23 cellular contexts compared by ENCODE assay signal in genomic region chr7:132232394-132232793, GRCh38.
"Had no signal": no experiment of that assay in that cellular context is flagged by ENCODE, and none has a peak within 500 bp of the region (broad histone marks: within the 10 kb centered on the region; RNA-seq: fewer than 3 reads in every experiment).

No MANE protein-coding gene starts in this region.

- H3K9me3 Mint-ChIP-seq: central memory CD8-positive, alpha-beta T cell had no signal

- H3K27ac ChIP-seq: dorsolateral prefrontal cortex, epithelial cell of prostate, esophagus squamous epithelium, hepatocyte, ovary, stomach, thoracic aorta, transverse colon had no signal

- H3K4me3 Mint-ChIP-seq: central memory CD8-positive, alpha-beta T cell; naive thymus-derived CD4-positive, alpha-beta T cell had no signal

- H3K36me3 Mint-ChIP-seq: naive thymus-derived CD4-positive, alpha-beta T cell had no signal

- ATAC-seq: left lobe of liver; naive thymus-derived CD4-positive, alpha-beta T cell had no signal

- DNase-seq: cortex of kidney; dorsolateral prefrontal cortex; effector memory CD4-positive, alpha-beta T cell; esophagus squamous epithelium; foreskin fibroblast; head of caudate nucleus; kidney; mammary epithelial cell; naive thymus-derived CD4-positive, alpha-beta T cell; nucleus accumbens; ovary; small intestine; stimulated activated CD4-positive, alpha-beta T cell treated with anti-CD3 and anti-CD28 coated beads, Interleukin-12 subunit alpha, Interleukin-12 subunit beta, amount 100 ng/mL, for 4 hours; stimulated activated naive CD4-positive, alpha-beta T cell; stomach; substantia nigra; transverse colon had no signal

- FAIRE-seq: kidney, small intestine had no signal

- H3K9me3 ChIP-seq: esophagus squamous epithelium, ovary, stomach, thoracic aorta, transverse colon had no signal

- H3K4me1 ChIP-seq: esophagus squamous epithelium, stomach, transverse colon had no signal

- H3K4me3 ChIP-seq: dorsolateral prefrontal cortex, esophagus squamous epithelium, hepatocyte, ovary, stomach, thoracic aorta, transverse colon had no signal

- H3K4me1 Mint-ChIP-seq: central memory CD8-positive, alpha-beta T cell had no signal

- H3K27me3 ChIP-seq: dorsolateral prefrontal cortex, hepatocyte, ovary, stomach, transverse colon had no signal

- H3K36me3 ChIP-seq: esophagus squamous epithelium, ovary, stomach, thoracic aorta, transverse colon had no signal

- H3K27ac Mint-ChIP-seq: naive thymus-derived CD4-positive, alpha-beta T cell; progenitor cell of endocrine pancreas had no signal
